Comparison of ENCODE assay signal across 9 cellular contexts in the genomic region with DNA sequence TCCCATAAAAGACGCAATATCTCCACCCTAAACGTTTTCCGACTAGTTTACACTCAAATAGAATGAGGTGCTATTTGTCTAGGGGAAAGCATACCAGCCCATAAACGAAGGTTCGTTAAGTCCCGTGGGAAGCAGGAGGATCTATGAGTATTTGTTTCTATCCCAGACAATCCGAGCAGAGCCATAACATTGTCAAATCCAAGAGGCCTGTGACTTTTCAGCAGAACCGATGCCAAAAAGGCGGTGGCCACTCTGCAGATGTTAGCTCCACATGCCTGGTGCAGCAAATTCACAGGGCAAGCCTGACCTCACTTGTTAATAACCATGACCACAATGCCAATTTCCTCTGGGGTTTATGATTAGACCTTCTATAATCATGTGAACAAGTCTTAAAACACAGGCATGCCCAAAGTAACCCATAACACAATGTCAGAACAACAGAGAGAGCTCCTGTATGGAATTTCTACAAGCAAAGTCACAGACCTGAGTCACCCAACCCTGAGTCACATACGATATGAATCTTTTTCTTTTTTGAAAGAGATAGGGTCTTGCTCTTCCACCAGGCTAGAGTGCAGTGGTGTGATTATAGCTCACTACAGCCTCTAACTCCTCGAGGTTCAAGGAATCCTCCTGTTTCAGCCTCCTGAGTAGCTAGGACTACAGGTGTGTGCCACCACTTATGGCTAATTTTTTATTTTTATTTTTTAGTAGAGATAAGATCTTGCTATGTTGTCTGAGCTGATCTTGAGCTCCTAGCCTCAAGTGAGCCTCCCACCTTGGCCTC.
DNase-seq lines count a peak whose midpoint lies in the region; ATAC-seq, FAIRE-seq and TF ChIP-seq lines count a peak whose summit lies in the region.
"Had no signal": no experiment of that assay in that cellular context is flagged by ENCODE, and none has a peak within 500 bp of the region (broad histone marks: within the 10 kb centered on the region; RNA-seq: fewer than 3 reads in every experiment).

No MANE protein-coding gene starts in this region.

- in situ Hi-C loops in K562 (cut with MboI), result no loop called here

- no peak overlapping the region for H3K9ac ChIP-seq in K562 (ENCODE audit: insufficient read depth in 1 of 2, low read depth in 2 of 2, low read length in 2 of 2)

- WGBS in K562 (ENCODE audit: insufficient coverage, low coverage, missing lambda C conversion rate), result 70% methylated on average over 11 of the region's 11 CpGs
- WGBS in hepatocyte (ENCODE audit: low lambda C conversion rate, missing lambda C conversion rate), result 53% methylated on average over 11 of the region's 11 CpGs
- WGBS in stomach, 5 donors, result 62 to 76% (median 70%) methylated on average over 11 of the region's 11 CpGs
- whole genome bisulfite sequencing in pancreas, 2 donors, result 87 to 90% methylated on average over 11 of the region's 11 CpGs

- peaks cover 13 to 46% of the 10 kb centered on the region in 2 experiments; a peak in 4 of 5 replicates for H3K4me1 ChIP-seq in K562 (replicated peaks in 1 of 2; ENCODE audit: control insufficient read depth in 2 of 2, insufficient read depth in 2 of 2, low read length in 2 of 2)
- peaks cover 21% of the 10 kb centered on the region for H3K4me1 ChIP-seq in hepatocyte (ENCODE audit: insufficient read depth)
- peaks cover 12 to 61% (median 36%) of the 10 kb centered on the region in 4 donors for H3K4me1 ChIP-seq in stomach
- peaks cover 8 to 15% (median 15%) of the 10 kb centered on the region in 3 donors for H3K4me1 ChIP-seq in pancreas

- CTCF ChIA-PET in K562 (lab: Yijun Ruan, JAX; ENCODE audit: low intra/inter-chr PET ratio), result no interaction called here
- CTCF ChIA-PET in CD4-positive, alpha-beta T cell (lab: Charles Lee), result no interaction called here

- H3K9me3 ChIP-seq in K562 (replicated peaks; ENCODE audit: control insufficient read depth, insufficient read depth, low read depth, low read length) (no peaks in the 10 kb centered on the region), hepatocyte (ENCODE audit: low read depth) (no peaks in the 10 kb centered on the region), stomach (no peaks in the 10 kb centered on the region), pancreas (no peaks in the 10 kb centered on the region)
- no peaks in the 10 kb centered on the region for H3K9me3 ChIP-seq in CD4-positive, alpha-beta T cell (ENCODE audit: control insufficient read depth, low read length)

- H3K4me2 ChIP-seq in K562 (ENCODE audit: insufficient read depth, low read length) (no peak overlapping the region), hepatocyte (peak overlapping the region; percentile 56)

- no peaks in the 10 kb centered on the region for H3K4me1 Mint-ChIP-seq in CD4-positive, alpha-beta T cell (ENCODE audit: low read depth)
- H3K4me1 Mint-ChIP-seq: activated T-helper 17 cell treated with anti-CD3 and anti-CD28 coated beads, Interleukin-2, amount 50 U/mL, for 72 hours had no signal

- no peaks in the 10 kb centered on the region for H3K9me2 ChIP-seq in hepatocyte (replicated peaks; ENCODE audit: insufficient read depth)

- POLR2A ChIA-PET in K562 (lab: Yijun Ruan, JAX), result interaction anchor here (0.6 to 1.6 kb wide), 8 partner anchors 11 to 369 kb away, joined by 3 to 6 read pairs (median 4); no protein-coding TSS in a partner anchor
- POLR2A ChIA-PET in CD4-positive, alpha-beta T cell (lab: Charles Lee), result no interaction called here

- FAIRE-seq in K562 (lab: Jason Lieb, UNC) (no peak), GM19239 (lab: Jason Lieb, UNC) (no peak), pancreas (lab: Jason Lieb, UNC) (no peak)

- H4K20me1 ChIP-seq in K562 (replicated peaks; ENCODE audit: control insufficient read depth, insufficient read depth, low read length) (no peaks in the 10 kb centered on the region), hepatocyte (ENCODE audit: insufficient read depth, poor library complexity, severe bottlenecking) (no peaks in the 10 kb centered on the region)

- no peaks in the 10 kb centered on the region for H3K9me1 ChIP-seq in K562 (ENCODE audit: control insufficient read depth, insufficient read depth, low read length)

- intact Hi-C loops in K562 (cut with micrococcal nuclease) (no loop called here), stomach (cut with DNase I; ENCODE audit: low total_unique reads) (no loop called here), pancreas (cut with DNase I) (no loop called here)
- intact Hi-C loops in CD4-positive, alpha-beta T cell (cut with DNase I, micrococcal nuclease), result no loop called here

- H3K27ac Mint-ChIP-seq in CD4-positive, alpha-beta T cell, result no peak overlapping the region
- H3K27ac Mint-ChIP-seq: activated T-helper 17 cell treated with anti-CD3 and anti-CD28 coated beads, Interleukin-2, amount 50 U/mL, for 72 hours had no signal

- TF ChIP-seq POLR2A in K562 (conservative IDR thresholded peaks at IDR 0.05) (no peak), stomach (IDR thresholded peaks at IDR 0.05) (no peak)

- H3K4me3 Mint-ChIP-seq in CD4-positive, alpha-beta T cell, result no peak overlapping the region
- H3K4me3 Mint-ChIP-seq: activated T-helper 17 cell treated with anti-CD3 and anti-CD28 coated beads, Interleukin-2, amount 50 U/mL, for 72 hours had no signal

- peaks cover 16% of the 10 kb centered on the region for H3K27me3 Mint-ChIP-seq in CD4-positive, alpha-beta T cell

- no peaks in the 10 kb centered on the region for H3K36me3 Mint-ChIP-seq in CD4-positive, alpha-beta T cell (ENCODE audit: low read depth)

- H3K9me3 Mint-ChIP-seq in CD4-positive, alpha-beta T cell, result no peaks in the 10 kb centered on the region
- H3K9me3 Mint-ChIP-seq: activated T-helper 17 cell treated with anti-CD3 and anti-CD28 coated beads, Interleukin-2, amount 50 U/mL, for 72 hours had no signal

- H3K79me2 ChIP-seq in K562 (ENCODE audit: control insufficient read depth, insufficient read depth, low read length), result no peaks in the 10 kb centered on the region; the same call in 2 of the 3 replicates
- no peaks in the 10 kb centered on the region for H3K79me2 ChIP-seq in hepatocyte

- H3K36me3 ChIP-seq in K562 (ENCODE audit: control insufficient read depth, insufficient read depth, low read length) (peaks cover 8% of the 10 kb centered on the region; the same call in 2 of the 3 replicates), hepatocyte (replicated peaks; ENCODE audit: insufficient read depth, low read depth) (no peaks in the 10 kb centered on the region), stomach (no peaks in the 10 kb centered on the region), pancreas (no peaks in the 10 kb centered on the region)

- peak; percentile 60 for TF ChIP-seq EP300 in K562 (IDR thresholded peaks at IDR 0.05; ENCODE audit: low read length)
- no peak for TF ChIP-seq EP300 in stomach (IDR thresholded peaks at IDR 0.05)

- no peaks in the 10 kb centered on the region for H3K27me3 ChIP-seq in K562 (ENCODE audit: control insufficient read depth in 2 of 2, insufficient read depth in 2 of 2, low read length in 2 of 2)
- no peaks in the 10 kb centered on the region for H3K27me3 ChIP-seq in hepatocyte
- no peaks in the 10 kb centered on the region for H3K27me3 ChIP-seq in stomach
- no peaks in the 10 kb centered on the region for H3K27me3 ChIP-seq in pancreas
- no peaks in the 10 kb centered on the region for H3K27me3 ChIP-seq in CD4-positive, alpha-beta T cell (ENCODE audit: control insufficient read depth, insufficient read depth, low read length)

- no peak overlapping the region for H2AFZ ChIP-seq in K562 (ENCODE audit: low read depth, low read length)
- no peak overlapping the region for H2AFZ ChIP-seq in hepatocyte

- ATAC-seq in K562 (peak; percentile 29; the same call in 2 of the 3 replicates), GM21447 (IDR thresholded peaks at IDR 0.05; ENCODE audit: unreplicated experiment) (no peak), pancreas (no peak)
- no peak for ATAC-seq in CD4-positive, alpha-beta T cell (ENCODE audit: poor library complexity)
- ATAC-seq: activated T-helper 17 cell treated with anti-CD3 and anti-CD28 coated beads, Interleukin-2, amount 50 U/mL, for 72 hours had no signal

- TF ChIP-seq RAD21 in K562 (CRISPR knock-in tag; conservative IDR thresholded peaks at IDR 0.05 in 1 of 2, IDR thresholded peaks at IDR 0.05 in 1 of 2), result 0 out of 4 replicates have a peak, but pooled peaks of 1 of the 2 experiments have one; percentile 11

- BruUV-seq in K562 (replicated peaks; lab: Mats Ljungman, UMichigan), result no TSS peak

- H3K4me3 ChIP-seq in K562, result no peak overlapping the region
- H3K4me3 ChIP-seq in hepatocyte, result no peak overlapping the region
- H3K4me3 ChIP-seq in stomach, result no peak overlapping the region
- no peak overlapping the region for H3K4me3 ChIP-seq in pancreas

- H3K27ac ChIP-seq in K562 (ENCODE audit: extremely low read depth, low read depth, low read length) (peak overlapping the region; percentile 29; the same call in 1 of the 3 replicates), hepatocyte (peak overlapping the region; percentile 77), stomach (peak overlapping the region in 4 of 5 donors; percentile 10 to 68 (median 48)), pancreas (no peak overlapping the region)
- no peak overlapping the region for H3K27ac ChIP-seq in CD4-positive, alpha-beta T cell (ENCODE audit: low read depth, low read length)

- TF ChIP-seq CTCF in K562 (IDR thresholded peaks at IDR 0.05 in 2 of 3, conservative IDR thresholded peaks at IDR 0.05 in 1 of 3; ENCODE audit: insufficient read depth in 2 of 3, low read depth in 1 of 3, low read length in 3 of 3) (no peak), hepatocyte (IDR thresholded peaks at IDR 0.05; ENCODE audit: poor library complexity) (no peak), stomach (IDR thresholded peaks at IDR 0.05) (no peak), pancreas (IDR thresholded peaks at IDR 0.05) (no peak)
- TF ChIP-seq CTCF in CD4-positive, alpha-beta T cell (IDR thresholded peaks at IDR 0.05), result no peak

- DNase-seq in HK-2 (ENCODE audit: unreplicated experiment), result peak; percentile 17
- peak in 1 of 4 experiments; percentile 50 for DNase-seq in K562 (ENCODE audit: extremely low read depth in 1 of 4, low spot score in 3 of 4)
- no peak for DNase-seq in hepatocyte (ENCODE audit: low spot score)
- no peak for DNase-seq in stomach
- no peak for DNase-seq in GM19239 (ENCODE audit: insufficient read length, low spot score)
- DNase-seq in pancreas, result no peak
- no peak for DNase-seq in CD4-positive, alpha-beta T cell

TF ChIP-seq in K562, 482 proteins besides CTCF, POLR2A, EP300 and RAD21 (continues in another document):
- TF ChIP-seq SMARCE1 (IDR thresholded peaks at IDR 0.05) (peak; percentile 93), ZNF232 (CRISPR knock-in tag; IDR thresholded peaks at IDR 0.05) (no peak), CC2D1A (IDR thresholded peaks at IDR 0.05) (peak; percentile 74), GATA2 (CRISPR knock-in tag; IDR thresholded peaks at IDR 0.05) (peak; percentile 63)
- TF ChIP-seq, protein P1, sequence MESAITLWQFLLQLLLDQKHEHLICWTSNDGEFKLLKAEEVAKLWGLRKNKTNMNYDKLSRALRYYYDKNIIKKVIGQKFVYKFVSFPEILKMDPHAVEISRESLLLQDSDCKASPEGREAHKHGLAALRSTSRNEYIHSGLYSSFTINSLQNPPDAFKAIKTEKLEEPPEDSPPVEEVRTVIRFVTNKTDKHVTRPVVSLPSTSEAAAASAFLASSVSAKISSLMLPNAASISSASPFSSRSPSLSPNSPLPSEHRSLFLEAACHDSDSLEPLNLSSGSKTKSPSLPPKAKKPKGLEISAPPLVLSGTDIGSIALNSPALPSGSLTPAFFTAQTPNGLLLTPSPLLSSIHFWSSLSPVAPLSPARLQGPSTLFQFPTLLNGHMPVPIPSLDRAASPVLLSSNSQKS (CRISPR knock-in tag; IDR thresholded peaks at IDR 0.05), result no peak

Comparison
In these comparisons a context has a peak if more than half of its experiments do, and no peak if none do; other contexts are left out.
1. H3K27ac ChIP-seq: peak in K562 (single experiment), hepatocyte (single experiment) and stomach (4 of 5); none in pancreas (0 of 4) and CD4-positive, alpha-beta T cell (single experiment).